ENCODE assay signal across 29 cellular contexts in the genomic region with DNA sequence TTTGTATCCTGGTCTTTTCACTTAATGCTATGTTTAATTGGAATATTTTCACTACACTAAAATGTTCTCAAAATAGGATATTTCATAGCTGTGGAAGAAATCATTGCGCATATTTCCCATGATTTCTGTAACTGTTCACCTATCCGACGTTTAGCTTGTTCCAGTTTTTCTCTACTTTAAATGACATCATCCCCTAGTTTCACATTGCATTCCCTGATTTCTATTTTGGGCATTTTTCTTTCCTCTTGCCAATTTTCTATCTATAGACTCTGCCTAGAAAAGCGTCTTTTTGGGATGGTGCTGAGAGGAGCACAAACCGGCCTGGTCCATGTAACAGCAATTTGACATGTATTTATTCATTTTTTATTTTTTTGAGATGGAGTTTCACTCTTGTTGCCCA.
"Had no signal": no experiment of that assay in that cellular context is flagged by ENCODE, and none has a peak within 500 bp of the region (broad histone marks: within the 10 kb centered on the region; RNA-seq: fewer than 3 reads in every experiment).

No MANE protein-coding gene starts in this region.

- H3K27me3 ChIP-seq: colonic mucosa, esophagus squamous epithelium, heart right ventricle, neutrophil, right atrium auricular region, sigmoid colon, stomach, testis, transverse colon, upper lobe of right lung, vagina had no signal

- H3K4me1 ChIP-seq: colonic mucosa, parathyroid adenoma, testis, transverse colon, upper lobe of right lung, vagina had no signal

- H3K9me3 ChIP-seq: colonic mucosa, esophagus squamous epithelium, lower lobe of right lung, neutrophil, right atrium auricular region, sigmoid colon, testis, transverse colon, upper lobe of right lung, vagina had no signal

- H3K27ac ChIP-seq: colonic mucosa, esophagus squamous epithelium, heart right ventricle, lower lobe of right lung, neutrophil, parathyroid adenoma, right atrium auricular region, sigmoid colon, stomach, testis, transverse colon, upper lobe of right lung, vagina had no signal

- H3K4me3 Mint-ChIP-seq: effector memory CD8-positive, alpha-beta T cell; natural killer cell treated with Interleukin-12 subunit alpha and Interleukin-12 subunit beta and Interleukin-15 and Interleukin-18, amount 100 ng/mL, for 72 hours; neural crest cell; stimulated activated effector memory CD8-positive, alpha-beta T cell treated with anti-CD3 and anti-CD28 coated beads, Interleukin-12 subunit alpha, Interleukin-12 subunit beta, amount 100 ng/mL, for 72 hours had no signal

- ATAC-seq: effector memory CD8-positive, alpha-beta T cell; heart right ventricle; left ventricle myocardium superior; lower lobe of right lung; natural killer cell treated with Interleukin-12 subunit alpha and Interleukin-12 subunit beta and Interleukin-15 and Interleukin-18, amount 100 ng/mL, for 72 hours; stimulated activated effector memory CD8-positive, alpha-beta T cell treated with anti-CD3 and anti-CD28 coated beads, Interleukin-12 subunit alpha, Interleukin-12 subunit beta, amount 100 ng/mL, for 72 hours; upper lobe of right lung had no signal

- H3K27ac Mint-ChIP-seq: effector memory CD8-positive, alpha-beta T cell; natural killer cell treated with Interleukin-12 subunit alpha and Interleukin-12 subunit beta and Interleukin-15 and Interleukin-18, amount 100 ng/mL, for 72 hours; progenitor cell of endocrine pancreas; stimulated activated effector memory CD8-positive, alpha-beta T cell treated with anti-CD3 and anti-CD28 coated beads, Interleukin-12 subunit alpha, Interleukin-12 subunit beta, amount 100 ng/mL, for 72 hours had no signal

- H3K4me3 ChIP-seq: colonic mucosa, esophagus squamous epithelium, heart right ventricle, lower lobe of right lung, right atrium auricular region, sigmoid colon, stomach, testis, transverse colon, upper lobe of right lung, vagina had no signal

- H3K36me3 ChIP-seq: colonic mucosa, esophagus squamous epithelium, heart right ventricle, lower lobe of right lung, neutrophil, right atrium auricular region, sigmoid colon, stomach, transverse colon, upper lobe of right lung, vagina had no signal

- H3K36me3 Mint-ChIP-seq: natural killer cell treated with Interleukin-12 subunit alpha and Interleukin-12 subunit beta and Interleukin-15 and Interleukin-18, amount 100 ng/mL, for 72 hours; stimulated activated effector memory CD8-positive, alpha-beta T cell treated with anti-CD3 and anti-CD28 coated beads, Interleukin-12 subunit alpha, Interleukin-12 subunit beta, amount 100 ng/mL, for 72 hours had no signal

- H3K9me3 Mint-ChIP-seq: effector memory CD8-positive, alpha-beta T cell; natural killer cell treated with Interleukin-12 subunit alpha and Interleukin-12 subunit beta and Interleukin-15 and Interleukin-18, amount 100 ng/mL, for 72 hours; neural crest cell; stimulated activated effector memory CD8-positive, alpha-beta T cell treated with anti-CD3 and anti-CD28 coated beads, Interleukin-12 subunit alpha, Interleukin-12 subunit beta, amount 100 ng/mL, for 72 hours had no signal

- H3K4me1 Mint-ChIP-seq: stimulated activated effector memory CD8-positive, alpha-beta T cell treated with anti-CD3 and anti-CD28 coated beads, Interleukin-12 subunit alpha, Interleukin-12 subunit beta, amount 100 ng/mL, for 72 hours had no signal

- DNase-seq: colonic mucosa; dermis blood vessel endothelial cell; effector memory CD8-positive, alpha-beta T cell; erythroblast; esophagus squamous epithelium; foreskin melanocyte; glutamatergic neuron; heart right ventricle; hippocampal formation; islet precursor cell; kidney glomerular epithelial cell; lower lobe of right lung; sigmoid colon; stimulated activated CD4-positive, alpha-beta T cell treated with anti-CD3 and anti-CD28 coated beads, Interleukin-2, amount 100 ng/mL, for 24 hours; stimulated activated CD4-positive, alpha-beta T cell treated with anti-CD3 and anti-CD28 coated beads, Interleukin-4, amount 100 ng/mL, for 24 hours; stimulated activated naive CD4-positive, alpha-beta T cell treated with Interleukin-2 at 50 U/mL for 16 hours; stomach; testis; transverse colon; upper lobe of right lung had no signal
